In the genomic region with DNA sequence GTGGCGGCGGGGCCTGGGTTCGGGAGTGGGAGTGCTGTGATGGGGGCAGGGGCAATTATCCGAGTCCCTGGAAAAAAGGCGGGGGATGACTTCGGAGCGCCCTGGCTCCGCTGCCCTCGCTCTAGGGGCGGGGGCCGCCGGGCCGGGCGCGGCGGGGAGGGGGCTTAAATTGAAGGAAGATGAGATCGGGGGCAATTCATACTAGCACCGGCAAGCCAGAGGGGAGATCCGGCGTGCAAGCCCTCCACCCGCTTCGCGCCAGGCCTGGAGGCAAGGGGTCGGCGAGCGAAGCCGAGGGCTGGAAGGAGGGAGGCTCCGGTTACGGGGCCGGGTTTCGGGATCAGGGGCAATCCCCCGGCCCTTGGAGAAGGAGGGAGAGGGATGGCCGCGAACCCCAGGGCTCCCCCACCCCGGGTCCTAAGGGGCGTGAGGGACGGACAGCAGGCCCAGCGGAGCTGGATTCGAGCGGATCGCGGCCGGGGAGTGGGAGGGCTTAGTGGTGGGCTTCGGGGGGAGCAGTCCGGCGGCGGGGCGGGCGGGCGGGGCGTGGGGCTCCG, we compare ENCODE assay signal across 10 cellular contexts. TPM values are rescaled to one million over a fixed set of nuclear protein-coding genes. Genes with fewer than 3 reads are reported as not detected.
DNase-seq lines count a peak whose midpoint lies in the region; ATAC-seq and TF ChIP-seq lines count a peak whose summit lies in the region.
"Had no signal": no experiment of that assay in that cellular context is flagged by ENCODE, and none has a peak within 500 bp of the region (broad histone marks: within the 10 kb centered on the region; RNA-seq: fewer than 3 reads in every experiment).

No MANE protein-coding gene starts in this region.

- TF ChIP-seq CTCF in WTC11 (IDR thresholded peaks at IDR 0.05) (no peak), lower lobe of right lung (IDR thresholded peaks at IDR 0.05) (no peak)

- no peaks in the 10 kb centered on the region for H3K4me1 ChIP-seq in lower lobe of right lung

- H3K27ac Mint-ChIP-seq in WTC11: no peak overlapping the region
- no peak overlapping the region for H3K27ac Mint-ChIP-seq in activated T-helper 2 cell treated with anti-CD3 and anti-CD28 coated beads, Interferon-gamma antibody, Interleukin-2, Interleukin-4, amounts not matched to agents 10 μg/mL and 5 μg/mL and 100 μg/mL, durations not matched to agents 14 hours and 24 hours and 36 hours
- H3K27ac Mint-ChIP-seq: activated CD4-positive, alpha-beta T cell treated with anti-CD3 and anti-CD28 coated beads for 36 hours had no signal

- no peaks in the 10 kb centered on the region for H3K9me3 ChIP-seq in lower lobe of right lung

- H3K4me3 ChIP-seq in lower lobe of right lung: no peak overlapping the region

- H3K9me3 Mint-ChIP-seq in WTC11: no peaks in the 10 kb centered on the region
- no peaks in the 10 kb centered on the region for H3K9me3 Mint-ChIP-seq in activated T-helper 2 cell treated with anti-CD3 and anti-CD28 coated beads, Interferon-gamma antibody, Interleukin-2, Interleukin-4, amounts not matched to agents 10 μg/mL and 5 μg/mL and 100 μg/mL, durations not matched to agents 14 hours and 24 hours and 36 hours

- no peak for ATAC-seq in WTC11
- ATAC-seq in lower lobe of right lung: no peak
- no peak for ATAC-seq in HG03095 (IDR thresholded peaks at IDR 0.05; ENCODE audit: unreplicated experiment)
- ATAC-seq in HG03439 (IDR thresholded peaks at IDR 0.05; ENCODE audit: unreplicated experiment): no peak
- ATAC-seq: activated CD4-positive, alpha-beta T cell treated with anti-CD3 and anti-CD28 coated beads for 36 hours had no signal

- H3K4me3 Mint-ChIP-seq in WTC11: no peak overlapping the region
- no peak overlapping the region for H3K4me3 Mint-ChIP-seq in activated T-helper 2 cell treated with anti-CD3 and anti-CD28 coated beads, Interferon-gamma antibody, Interleukin-2, Interleukin-4, amounts not matched to agents 10 μg/mL and 5 μg/mL and 100 μg/mL, durations not matched to agents 14 hours and 24 hours and 36 hours (ENCODE audit: low read depth)

- intact Hi-C loops in lower lobe of right lung (cut with DNase I): no loop called here
- intact Hi-C loops in activated T-helper 2 cell treated with anti-CD3 and anti-CD28 coated beads, Interferon-gamma antibody, Interleukin-2, Interleukin-4, amounts not matched to agents 10 μg/mL and 5 μg/mL and 100 μg/mL, durations not matched to agents 14 hours and 24 hours and 36 hours (cut with micrococcal nuclease): loop anchor here (2.0 to 5.0 kb wide), 2 partner anchors 23 to 39 kb away; no protein-coding TSS in a partner anchor

- H3K27me3 Mint-ChIP-seq in WTC11 (ENCODE audit: low read depth): peaks cover 51% of the 10 kb centered on the region
- H3K27me3 Mint-ChIP-seq in activated T-helper 2 cell treated with anti-CD3 and anti-CD28 coated beads, Interferon-gamma antibody, Interleukin-2, Interleukin-4, amounts not matched to agents 10 μg/mL and 5 μg/mL and 100 μg/mL, durations not matched to agents 14 hours and 24 hours and 36 hours (ENCODE audit: low read depth): peaks cover 12% of the 10 kb centered on the region
- H3K27me3 Mint-ChIP-seq: activated CD4-positive, alpha-beta T cell treated with anti-CD3 and anti-CD28 coated beads for 36 hours had no signal

- H3K36me3 Mint-ChIP-seq in WTC11: no peaks in the 10 kb centered on the region
- H3K36me3 Mint-ChIP-seq in activated T-helper 2 cell treated with anti-CD3 and anti-CD28 coated beads, Interferon-gamma antibody, Interleukin-2, Interleukin-4, amounts not matched to agents 10 μg/mL and 5 μg/mL and 100 μg/mL, durations not matched to agents 14 hours and 24 hours and 36 hours (ENCODE audit: low read depth): no peaks in the 10 kb centered on the region

- peaks cover 12% of the 10 kb centered on the region for H3K4me1 Mint-ChIP-seq in WTC11
- peaks cover 8% of the 10 kb centered on the region for H3K4me1 Mint-ChIP-seq in activated T-helper 2 cell treated with anti-CD3 and anti-CD28 coated beads, Interferon-gamma antibody, Interleukin-2, Interleukin-4, amounts not matched to agents 10 μg/mL and 5 μg/mL and 100 μg/mL, durations not matched to agents 14 hours and 24 hours and 36 hours (ENCODE audit: low read depth)

- no peak overlapping the region for H3K27ac ChIP-seq in lower lobe of right lung

- POLR2A ChIA-PET in WTC11 (lab: Charles Lee): interaction anchor here (0.7 kb wide), 1 partner anchor 26 kb away, joined by 13 read pairs; no protein-coding TSS in a partner anchor

- CTCF ChIA-PET in WTC11 (lab: Charles Lee): interaction anchor here (1.0 kb wide), 1 partner anchor 77 kb away, joined by 5 read pairs; no protein-coding TSS in a partner anchor

- peak; percentile 1 for DNase-seq in stimulated activated CD4-positive, alpha-beta T cell treated with anti-CD3 and anti-CD28 coated beads, Interleukin-12 subunit alpha, Interleukin-12 subunit beta, amount 100 ng/mL, for 4 hours
- DNase-seq in stimulated activated CD4-positive, alpha-beta T cell treated with anti-CD3 and anti-CD28 coated beads, Interleukin-4, amount 100 ng/mL, for 24 hours: no peak
- peak; percentile 34 for DNase-seq in WTC11 (ENCODE audit: low spot score)
- peak; percentile 48 for DNase-seq in lower lobe of right lung
- no peak for DNase-seq in CD1c-positive myeloid dendritic cell (ENCODE audit: extremely low spot score)
- DNase-seq in activated T-helper 2 cell treated with anti-CD3 and anti-CD28 coated beads, Interferon-gamma antibody, Interleukin-2, Interleukin-4, amounts not matched to agents 10 μg/mL and 5 μg/mL and 100 μg/mL, durations not matched to agents 14 hours and 24 hours and 36 hours (ENCODE audit: low spot score): no peak
- DNase-seq: COR-L47 had no signal

- no peaks in the 10 kb centered on the region for H3K36me3 ChIP-seq in lower lobe of right lung

- H3K27me3 ChIP-seq in lower lobe of right lung (ENCODE audit: low read depth): no peaks in the 10 kb centered on the region

TF ChIP-seq in WTC11, 78 proteins besides CTCF, POLR2A, EP300 and RAD21:
- no peak for TF ChIP-seq ZNF396 (CRISPR knock-in tag; IDR thresholded peaks at IDR 0.05; ENCODE audit: borderline replicate concordance)
- TF ChIP-seq, protein P1, sequence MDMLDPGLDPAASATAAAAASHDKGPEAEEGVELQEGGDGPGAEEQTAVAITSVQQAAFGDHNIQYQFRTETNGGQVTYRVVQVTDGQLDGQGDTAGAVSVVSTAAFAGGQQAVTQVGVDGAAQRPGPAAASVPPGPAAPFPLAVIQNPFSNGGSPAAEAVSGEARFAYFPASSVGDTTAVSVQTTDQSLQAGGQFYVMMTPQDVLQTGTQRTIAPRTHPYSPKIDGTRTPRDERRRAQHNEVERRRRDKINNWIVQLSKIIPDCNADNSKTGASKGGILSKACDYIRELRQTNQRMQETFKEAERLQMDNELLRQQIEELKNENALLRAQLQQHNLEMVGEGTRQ (CRISPR knock-in tag; IDR thresholded peaks at IDR 0.05): no peak

RNA-seq across cellular contexts. Expression of a gene that starts 1.2 kb away (rescaled TPM):
- 9.3 to 12.0 TPM (median 9.6 TPM) in 3 replicates for total RNA-seq in WTC11 (2021)
- total RNA-seq in lower lobe of right lung: 13.6 TPM
- total RNA-seq in activated T-helper 2 cell treated with anti-CD3 and anti-CD28 coated beads, Interferon-gamma antibody, Interleukin-2, Interleukin-4, amounts not matched to agents 10 μg/mL and 5 μg/mL and 100 μg/mL, durations not matched to agents 14 hours and 24 hours and 36 hours: 14.9 and 16.2 TPM in 2 replicates

Comparison
In these comparisons a context has a peak if more than half of its experiments do, and no peak if none do; other contexts are left out.
1. DNase-seq: peak in stimulated activated CD4-positive, alpha-beta T cell treated with anti-CD3 and anti-CD28 coated beads, Interleukin-12 subunit alpha, Interleukin-12 subunit beta, amount 100 ng/mL, for 4 hours (single experiment), WTC11 (single experiment) and lower lobe of right lung (single experiment); none in stimulated activated CD4-positive, alpha-beta T cell treated with anti-CD3 and anti-CD28 coated beads, Interleukin-4, amount 100 ng/mL, for 24 hours (single experiment), CD1c-positive myeloid dendritic cell (single experiment) and activated T-helper 2 cell treated with anti-CD3 and anti-CD28 coated beads, Interferon-gamma antibody, Interleukin-2, Interleukin-4, amounts not matched to agents 10 μg/mL and 5 μg/mL and 100 μg/mL, durations not matched to agents 14 hours and 24 hours and 36 hours (single experiment).